Comparison of ENCODE assay signal across 8 cellular contexts in genomic region chr6:37171141-37171969, GRCh38. TPM values are rescaled to one million over a fixed set of nuclear protein-coding genes. Genes with fewer than 3 reads are reported as not detected.
DNase-seq lines count a peak whose midpoint lies in the region; ATAC-seq and TF ChIP-seq lines count a peak whose summit lies in the region.

No MANE protein-coding gene starts in this region.

- H3K4me3 ChIP-seq in BLaER1 (peak overlapping the region; percentile 80), mesenchymal stem cell (ENCODE audit: insufficient read depth in 1 of 2, low read depth in 1 of 2, low read length in 2 of 2) (peak overlapping the region; percentile 90 to 98), stomach smooth muscle (ENCODE audit: low read length in 2 of 2) (peak overlapping the region; percentile 88 to 94)

- H3K4me1 ChIP-seq in BLaER1 (peaks cover 61% of the 10 kb centered on the region), mesenchymal stem cell (ENCODE audit: control insufficient read depth, insufficient read depth, low read depth, low read length) (peaks cover 11% of the 10 kb centered on the region), stomach smooth muscle (ENCODE audit: control insufficient read depth, insufficient read depth, low read length) (peaks cover 35% of the 10 kb centered on the region)

- peaks cover 57% of the 10 kb centered on the region for H3K4me1 Mint-ChIP-seq in WTC11

- H3K36me3 Mint-ChIP-seq in WTC11: peaks cover 47% of the 10 kb centered on the region

- H3K27ac ChIP-seq in BLaER1 (peak overlapping the region; percentile 74), mesenchymal stem cell (ENCODE audit: low read length, poor library complexity, severe bottlenecking) (peak overlapping the region; percentile 53), stomach smooth muscle (ENCODE audit: low read length) (peak overlapping the region; percentile 91)

- 1% methylated on average over 48 of the region's 48 CpGs for WGBS in mesenchymal stem cell

- H2BK12ac ChIP-seq in mesenchymal stem cell (ENCODE audit: low read length in 2 of 2): peak overlapping the region in 1 of 2 experiments; percentile 7

- no peak overlapping the region for H2BK5ac ChIP-seq in mesenchymal stem cell (ENCODE audit: low read depth, low read length, poor library complexity, severe bottlenecking)

- H3K23ac ChIP-seq in mesenchymal stem cell (ENCODE audit: low read length in 2 of 2): peak overlapping the region; percentile 63 to 81

- peak overlapping the region; percentile 86 for H3K27ac Mint-ChIP-seq in WTC11

- H3K79me1 ChIP-seq in mesenchymal stem cell (replicated peaks; ENCODE audit: low read length, poor library complexity, severe bottlenecking): peaks cover 25% of the 10 kb centered on the region

- peak overlapping the region; percentile 100 for H3K4me2 ChIP-seq in BLaER1
- peak overlapping the region; percentile 83 for H3K4me2 ChIP-seq in mesenchymal stem cell (ENCODE audit: low read length, poor library complexity, severe bottlenecking)

- H3K36me3 ChIP-seq in BLaER1 (peaks cover 27% of the 10 kb centered on the region), mesenchymal stem cell (ENCODE audit: control insufficient read depth in 1 of 2, insufficient read depth in 2 of 2, low read depth in 1 of 2, low read length in 2 of 2) (peaks cover 36% of the 10 kb centered on the region in 2 experiments), stomach smooth muscle (ENCODE audit: control insufficient read depth in 2 of 2, insufficient read depth in 2 of 2, low read length in 2 of 2) (peaks cover 24 to 26% of the 10 kb centered on the region in 2 donors)

- peak overlapping the region in 1 of 2 experiments; percentile 92 for H3K14ac ChIP-seq in mesenchymal stem cell (ENCODE audit: low read length in 2 of 2)

- peak overlapping the region; percentile 70 to 98 for H3K18ac ChIP-seq in mesenchymal stem cell (ENCODE audit: low read depth in 1 of 2, low read length in 2 of 2)

- peak overlapping the region; percentile 73 for H2BK120ac ChIP-seq in mesenchymal stem cell (ENCODE audit: low read depth, low read length)

- H2AFZ ChIP-seq in mesenchymal stem cell (ENCODE audit: low read depth, low read length): no peak overlapping the region

- peak; percentile 39 for DNase-seq in HS-27A (ENCODE audit: low read depth)
- peak; percentile 35 for DNase-seq in WTC11 (ENCODE audit: low spot score)
- peak; percentile 67 for DNase-seq in ecto neural progenitor cell (ENCODE audit: low spot score)
- DNase-seq in mesenchymal stem cell: peak; percentile 73
- no peak for DNase-seq in SIG-M5 (lab: John Stamatoyannopoulos, UW)
- no peak for DNase-seq in NCI-H1930 (lab: John Stamatoyannopoulos, UW)

- H3K4me3 Mint-ChIP-seq in WTC11: peak overlapping the region; percentile 87

- peak overlapping the region; percentile 75 for H2BK15ac ChIP-seq in mesenchymal stem cell (ENCODE audit: low read depth, poor library complexity, severe bottlenecking)

- TF ChIP-seq CTCF in WTC11 (IDR thresholded peaks at IDR 0.05): no peak

- ATAC-seq in WTC11: no peak

- peak overlapping the region; percentile 68 to 81 for H3K4ac ChIP-seq in mesenchymal stem cell (ENCODE audit: low read depth in 1 of 2, low read length in 2 of 2)

- H3K9ac ChIP-seq in BLaER1: peak overlapping the region; percentile 78
- peak overlapping the region; percentile 90 for H3K9ac ChIP-seq in mesenchymal stem cell (ENCODE audit: low read length)
- peak overlapping the region; percentile 89 to 92 for H3K9ac ChIP-seq in stomach smooth muscle (ENCODE audit: low read length in 2 of 2)

- 0 out of 2 replicates have a peak, but pooled peaks cover 6% of the 10 kb centered on the region for H4K20me1 ChIP-seq in BLaER1

- H3K9me3 ChIP-seq in BLaER1 (no peaks in the 10 kb centered on the region), mesenchymal stem cell (ENCODE audit: control insufficient read depth, low read length) (no peaks in the 10 kb centered on the region), stomach smooth muscle (ENCODE audit: control insufficient read depth in 2 of 2, low read length in 2 of 2) (no peaks in the 10 kb centered on the region)

- POLR2A ChIA-PET in WTC11 (lab: Charles Lee): interaction anchor here (0.6 to 5.8 kb wide), 12 partner anchors 30 to 113 kb away, joined by 3 to 183 read pairs (median 5); partner anchors contain the start of genes TBC1D22B and TMEM217

- peak overlapping the region; percentile 98 for H4K91ac ChIP-seq in mesenchymal stem cell (ENCODE audit: low read length)

- H3K27me3 ChIP-seq in BLaER1: peaks cover 18% of the 10 kb centered on the region
- H3K27me3 ChIP-seq in mesenchymal stem cell (ENCODE audit: control insufficient read depth in 1 of 2, insufficient read depth in 1 of 2, low read length in 2 of 2): no peaks in the 10 kb centered on the region
- no peaks in the 10 kb centered on the region for H3K27me3 ChIP-seq in stomach smooth muscle (ENCODE audit: control insufficient read depth in 1 of 2, insufficient read depth in 2 of 2, low read length in 2 of 2)

- no peaks in the 10 kb centered on the region for H3K27me3 Mint-ChIP-seq in WTC11 (ENCODE audit: low read depth)

- H4K8ac ChIP-seq in mesenchymal stem cell (ENCODE audit: low read length): peak overlapping the region; percentile 81

- no peak overlapping the region for H2AK5ac ChIP-seq in mesenchymal stem cell (ENCODE audit: low read length, severe bottlenecking)

- H3K9me3 Mint-ChIP-seq in WTC11: no peaks in the 10 kb centered on the region

- CTCF ChIA-PET in WTC11 (lab: Charles Lee): interaction anchor here (0.8 to 5.4 kb wide), 23 partner anchors 24 to 405 kb away, joined by 3 to 70 read pairs (median 11); no protein-coding TSS in a partner anchor

TF ChIP-seq in WTC11, 78 proteins besides CTCF, POLR2A, EP300 and RAD21 (continues in another document):
- TF ChIP-seq ATF1 (CRISPR knock-in tag; IDR thresholded peaks at IDR 0.05) (no peak), SMAD4 (CRISPR knock-in tag; IDR thresholded peaks at IDR 0.05) (no peak), CREB1 (CRISPR knock-in tag; IDR thresholded peaks at IDR 0.05) (no peak), MLX (CRISPR knock-in tag; IDR thresholded peaks at IDR 0.05) (no peak), NR1H2 (CRISPR knock-in tag; IDR thresholded peaks at IDR 0.05) (no peak), ESRRA (CRISPR knock-in tag; IDR thresholded peaks at IDR 0.05; ENCODE audit: borderline replicate concordance) (0 out of 2 replicates have a peak, but pooled peaks have one; percentile 26), E2F5 (CRISPR knock-in tag; IDR thresholded peaks at IDR 0.05) (no peak), FOXK1 (CRISPR knock-in tag; IDR thresholded peaks at IDR 0.05) (0 out of 2 replicates have a peak, but pooled peaks have one; percentile 20), ARID4B (CRISPR knock-in tag; IDR thresholded peaks at IDR 0.05; ENCODE audit: borderline replicate concordance) (no peak), OVOL2 (CRISPR knock-in tag; IDR thresholded peaks at IDR 0.05; ENCODE audit: borderline replicate concordance) (no peak)

RNA-seq across cellular contexts. Expression of gene PIM1, which starts 1.4 kb away (rescaled TPM):
- total RNA-seq in WTC11 (2021): 64.7 to 81.2 TPM (median 78.1 TPM) in 3 replicates
- 14.5 TPM for polyA plus RNA-seq in mesenchymal stem cell (2013, experiment 1 of 2)
- polyA plus RNA-seq in mesenchymal stem cell (2013, experiment 2 of 2): 13.6 TPM

Comparison
In these comparisons a context has a peak if more than half of its experiments do, and no peak if none do; other contexts are left out.
1. DNase-seq: peak in HS-27A (single experiment), WTC11 (single experiment), ecto neural progenitor cell (single experiment) and mesenchymal stem cell (single experiment); none in SIG-M5 (single experiment) and NCI-H1930 (0 of 2).
2. Peak in every context shown above with its lines, with median percentiles within 50 percentile points of each other: H3K27ac ChIP-seq, H3K4me3 ChIP-seq and H3K9ac ChIP-seq.